17 cellular contexts compared by ENCODE assay signal in the genomic region with DNA sequence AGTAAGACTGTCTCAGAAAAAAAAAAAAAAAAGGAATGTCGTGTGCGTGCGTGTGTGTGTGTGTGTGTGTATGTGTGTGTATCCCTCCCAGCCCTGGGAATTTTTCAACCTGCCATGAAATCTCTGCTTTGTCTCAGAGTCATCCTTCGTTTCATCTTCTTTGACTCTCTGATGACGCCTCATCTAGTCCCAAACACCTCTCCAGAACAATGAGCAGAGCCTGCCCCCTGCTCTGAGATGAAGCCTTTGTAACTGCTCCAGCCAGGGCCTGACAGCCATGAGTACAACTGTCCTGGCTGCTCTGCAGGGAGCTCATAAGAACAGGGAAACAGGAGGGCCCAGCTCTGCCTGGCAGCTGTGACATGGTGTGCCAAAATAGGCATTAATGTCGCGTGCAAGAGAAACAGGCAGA.
DNase-seq lines count a peak whose midpoint lies in the region; ATAC-seq lines count a peak whose summit lies in the region.
"Had no signal": no experiment of that assay in that cellular context is flagged by ENCODE, and none has a peak within 500 bp of the region (broad histone marks: within the 10 kb centered on the region; RNA-seq: fewer than 3 reads in every experiment).

No MANE protein-coding gene starts in this region.

- H3K27me3 Mint-ChIP-seq in activated T-cell treated with anti-CD3 and anti-CD28 coated beads, Interleukin-2, amount 50 U/mL, for 72 hours (ENCODE audit: low read depth) = no peaks in the 10 kb centered on the region
- H3K27me3 Mint-ChIP-seq: activated CD4-positive, alpha-beta memory T cell treated with anti-CD3 and anti-CD28 coated beads, Interleukin-2, amount 10 ng/mL, durations not matched to agents 7 days and 5 days; memory B cell; progenitor cell of endocrine pancreas had no signal

- H3K4me3 Mint-ChIP-seq in activated T-cell treated with anti-CD3 and anti-CD28 coated beads, Interleukin-2, amount 50 U/mL, for 72 hours = no peak overlapping the region
- H3K4me3 Mint-ChIP-seq: activated CD4-positive, alpha-beta memory T cell treated with anti-CD3 and anti-CD28 coated beads, Interleukin-2, amount 10 ng/mL, durations not matched to agents 7 days and 5 days; memory B cell; T-helper 2 cell treated with Interferon-gamma antibody and Interleukin-4, amounts not matched to agents 5 μg/mL and 100 μg/mL, for 36 hours had no signal

- H3K27ac Mint-ChIP-seq in activated T-cell treated with anti-CD3 and anti-CD28 coated beads, Interleukin-2, amount 50 U/mL, for 72 hours = no peak overlapping the region
- H3K27ac Mint-ChIP-seq: activated CD4-positive, alpha-beta memory T cell treated with anti-CD3 and anti-CD28 coated beads, Interleukin-2, amount 10 ng/mL, durations not matched to agents 7 days and 5 days; memory B cell; progenitor cell of endocrine pancreas; T-helper 2 cell treated with Interferon-gamma antibody and Interleukin-4, amounts not matched to agents 5 μg/mL and 100 μg/mL, for 36 hours had no signal

- DNase-seq in D341Med (ENCODE audit: low spot score) (peak; percentile 39), NCI-H1694 (lab: John Stamatoyannopoulos, UW) (peak; percentile 65), cerebellar cortex (ENCODE audit: low spot score) (peak; percentile 34), occipital lobe (lab: John Stamatoyannopoulos, UW) (peak; percentile 14)
- no peak for DNase-seq in activated T-cell treated with anti-CD3 and anti-CD28 coated beads, Interleukin-2, amount 50 U/mL, for 72 hours
- DNase-seq: activated CD4-positive, alpha-beta memory T cell treated with anti-CD3 and anti-CD28 coated beads, Interleukin-2, amount 10 ng/mL, durations not matched to agents 7 days and 5 days; activated gamma-delta T cell; esophagus squamous epithelium; Peyer's patch; stimulated activated CD4-positive, alpha-beta T cell treated with anti-CD3 and anti-CD28 coated beads, Interleukin-4, amount 100 ng/mL, for 1 hour; stimulated activated naive CD4-positive, alpha-beta T cell treated with Interleukin-2 at 50 U/mL for 16 hours had no signal

- H3K9me3 Mint-ChIP-seq in activated T-cell treated with anti-CD3 and anti-CD28 coated beads, Interleukin-2, amount 50 U/mL, for 72 hours = no peaks in the 10 kb centered on the region
- H3K9me3 Mint-ChIP-seq: activated CD4-positive, alpha-beta memory T cell treated with anti-CD3 and anti-CD28 coated beads, Interleukin-2, amount 10 ng/mL, durations not matched to agents 7 days and 5 days; memory B cell; T-helper 2 cell treated with Interferon-gamma antibody and Interleukin-4, amounts not matched to agents 5 μg/mL and 100 μg/mL, for 36 hours had no signal

- peaks cover 6% of the 10 kb centered on the region for H3K4me1 Mint-ChIP-seq in activated T-cell treated with anti-CD3 and anti-CD28 coated beads, Interleukin-2, amount 50 U/mL, for 72 hours (ENCODE audit: low read depth)

- H3K36me3 Mint-ChIP-seq in activated T-cell treated with anti-CD3 and anti-CD28 coated beads, Interleukin-2, amount 50 U/mL, for 72 hours (ENCODE audit: insufficient read depth in 2 of 2) = no peaks in the 10 kb centered on the region

- ATAC-seq in activated T-cell treated with anti-CD3 and anti-CD28 coated beads, Interleukin-2, amount 50 U/mL, for 72 hours (replicated peaks in 1 of 2) = no peak
- ATAC-seq in HG03432 (IDR thresholded peaks at IDR 0.05; ENCODE audit: unreplicated experiment) (no peak), GM21786 (IDR thresholded peaks at IDR 0.05; ENCODE audit: unreplicated experiment) (no peak), HG03520 (IDR thresholded peaks at IDR 0.05; ENCODE audit: unreplicated experiment) (no peak)

Comparison
In these comparisons a context has a peak if more than half of its experiments do, and no peak if none do; other contexts are left out.
1. DNase-seq: peak in D341Med (single experiment), NCI-H1694 (single experiment), cerebellar cortex (single experiment) and occipital lobe (single experiment); none in activated T-cell treated with anti-CD3 and anti-CD28 coated beads, Interleukin-2, amount 50 U/mL, for 72 hours (0 of 2).